1 cellular context compared by ENCODE assay signal in the genomic region with DNA sequence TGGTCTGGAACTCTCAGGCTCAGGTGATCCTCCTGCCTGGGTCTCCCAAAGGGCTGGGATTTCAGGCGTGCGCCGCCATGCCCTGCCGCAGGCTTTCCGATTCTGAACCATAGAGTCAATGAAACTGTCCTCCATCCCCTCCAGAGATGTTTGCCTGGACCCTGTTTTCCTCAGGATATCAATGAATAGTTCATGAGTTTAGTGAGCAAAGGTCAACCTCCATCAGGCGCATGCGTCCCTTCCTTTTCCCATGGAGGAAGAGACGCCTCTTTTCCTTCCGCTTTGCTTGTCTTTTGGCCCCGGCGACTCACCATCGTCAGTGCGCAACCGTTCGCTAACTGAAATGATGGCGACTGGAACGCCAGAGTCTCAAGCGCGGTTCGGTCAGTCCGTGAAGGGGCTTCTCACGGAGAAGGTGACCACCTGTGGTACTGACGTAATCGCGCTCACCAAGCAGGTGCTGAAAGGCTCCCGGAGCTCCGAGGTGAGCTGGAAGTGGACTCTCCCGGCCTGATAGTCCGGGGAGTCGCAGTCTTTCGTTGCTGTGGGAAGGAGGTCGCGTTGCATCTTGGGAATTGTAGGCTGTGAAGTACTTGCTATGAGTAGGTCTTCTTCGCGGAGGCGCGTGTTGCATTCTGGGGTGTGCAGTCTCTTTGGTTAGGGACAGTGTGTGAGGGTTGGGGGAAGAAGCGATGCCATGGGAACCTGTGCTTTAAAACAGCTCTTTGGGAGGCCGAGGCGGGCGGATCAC.
TF ChIP-seq lines count a peak whose summit lies in the region.

A gene with protein sequence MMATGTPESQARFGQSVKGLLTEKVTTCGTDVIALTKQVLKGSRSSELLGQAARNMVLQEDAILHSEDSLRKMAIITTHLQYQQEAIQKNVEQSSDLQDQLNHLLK (plus strand): TSS at position 316 of the 751 bp plus-strand sequence. CDS start 28 bp downstream, at position 344.

TF ChIP-seq in HEK293, 187 proteins besides CTCF, POLR2A, EP300 and RAD21 (continued from another document and continues in another):
- peak; percentile 68; the same call in 1 of the 2 replicates for TF ChIP-seq ZNF692 (tag by site-specific recombination; IDR thresholded peaks at IDR 0.05)
- TF ChIP-seq FEZF1 (tag by site-specific recombination; IDR thresholded peaks at IDR 0.05), result 0 out of 2 replicates have a peak, but pooled peaks have one; percentile 40
- no peak for TF ChIP-seq ZNF184 (tag by site-specific recombination; IDR thresholded peaks at IDR 0.05)
- no peak for TF ChIP-seq ZNF302 (tag by site-specific recombination; IDR thresholded peaks at IDR 0.05; ENCODE audit: low read depth)
- TF ChIP-seq ZBTB48 (tag by site-specific recombination; IDR thresholded peaks at IDR 0.05), result peak; percentile 99
- no peak for TF ChIP-seq ZNF37A (tag by site-specific recombination; IDR thresholded peaks at IDR 0.05)
- TF ChIP-seq ZNF658 (tag by site-specific recombination; IDR thresholded peaks at IDR 0.05), result no peak
- TF ChIP-seq HOXA7 (CRISPR knock-in tag; IDR thresholded peaks at IDR 0.05; ENCODE audit: borderline replicate concordance), result no peak
- no peak for TF ChIP-seq ZNF623 (tag by site-specific recombination; IDR thresholded peaks at IDR 0.05)
- TF ChIP-seq HIC1 (tag by site-specific recombination; IDR thresholded peaks at IDR 0.05), result no peak
- no peak for TF ChIP-seq ZIC2 (tag by site-specific recombination; IDR thresholded peaks at IDR 0.05)
- no peak for TF ChIP-seq ZNF488 (tag by site-specific recombination; IDR thresholded peaks at IDR 0.05)
- TF ChIP-seq SP2 (tag by site-specific recombination; IDR thresholded peaks at IDR 0.05), result peak; percentile 32
- TF ChIP-seq ZBTB8A (tag by site-specific recombination; IDR thresholded peaks at IDR 0.05), result peak; percentile 49
- TF ChIP-seq ZNF16 (tag by site-specific recombination; IDR thresholded peaks at IDR 0.05; ENCODE audit: low read depth), result no peak
- no peak for TF ChIP-seq ZNF121 (tag by site-specific recombination; IDR thresholded peaks at IDR 0.05)
- TF ChIP-seq, protein P1, sequence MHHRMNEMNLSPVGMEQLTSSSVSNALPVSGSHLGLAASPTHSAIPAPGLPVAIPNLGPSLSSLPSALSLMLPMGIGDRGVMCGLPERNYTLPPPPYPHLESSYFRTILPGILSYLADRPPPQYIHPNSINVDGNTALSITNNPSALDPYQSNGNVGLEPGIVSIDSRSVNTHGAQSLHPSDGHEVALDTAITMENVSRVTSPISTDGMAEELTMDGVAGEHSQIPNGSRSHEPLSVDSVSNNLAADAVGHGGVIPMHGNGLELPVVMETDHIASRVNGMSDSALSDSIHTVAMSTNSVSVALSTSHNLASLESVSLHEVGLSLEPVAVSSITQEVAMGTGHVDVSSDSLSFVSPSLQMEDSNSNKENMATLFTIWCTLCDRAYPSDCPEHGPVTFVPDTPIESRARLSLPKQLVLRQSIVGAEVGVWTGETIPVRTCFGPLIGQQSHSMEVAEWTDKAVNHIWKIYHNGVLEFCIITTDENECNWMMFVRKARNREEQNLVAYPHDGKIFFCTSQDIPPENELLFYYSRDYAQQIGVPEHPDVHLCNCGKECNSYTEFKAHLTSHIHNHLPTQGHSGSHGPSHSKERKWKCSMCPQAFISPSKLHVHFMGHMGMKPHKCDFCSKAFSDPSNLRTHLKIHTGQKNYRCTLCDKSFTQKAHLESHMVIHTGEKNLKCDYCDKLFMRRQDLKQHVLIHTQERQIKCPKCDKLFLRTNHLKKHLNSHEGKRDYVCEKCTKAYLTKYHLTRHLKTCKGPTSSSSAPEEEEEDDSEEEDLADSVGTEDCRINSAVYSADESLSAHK (tag by site-specific recombination; IDR thresholded peaks at IDR 0.05), result no peak
- no peak for TF ChIP-seq ZNF354C (tag by site-specific recombination; IDR thresholded peaks at IDR 0.05; ENCODE audit: borderline replicate concordance, low read depth)
- TF ChIP-seq, protein P2, sequence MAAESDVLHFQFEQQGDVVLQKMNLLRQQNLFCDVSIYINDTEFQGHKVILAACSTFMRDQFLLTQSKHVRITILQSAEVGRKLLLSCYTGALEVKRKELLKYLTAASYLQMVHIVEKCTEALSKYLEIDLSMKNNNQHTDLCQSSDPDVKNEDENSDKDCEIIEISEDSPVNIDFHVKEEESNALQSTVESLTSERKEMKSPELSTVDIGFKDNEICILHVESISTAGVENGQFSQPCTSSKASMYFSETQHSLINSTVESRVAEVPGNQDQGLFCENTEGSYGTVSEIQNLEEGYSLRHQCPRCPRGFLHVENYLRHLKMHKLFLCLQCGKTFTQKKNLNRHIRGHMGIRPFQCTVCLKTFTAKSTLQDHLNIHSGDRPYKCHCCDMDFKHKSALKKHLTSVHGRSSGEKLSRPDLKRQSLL (tag by site-specific recombination; IDR thresholded peaks at IDR 0.05), result peak; percentile 61
- TF ChIP-seq, protein P3, sequence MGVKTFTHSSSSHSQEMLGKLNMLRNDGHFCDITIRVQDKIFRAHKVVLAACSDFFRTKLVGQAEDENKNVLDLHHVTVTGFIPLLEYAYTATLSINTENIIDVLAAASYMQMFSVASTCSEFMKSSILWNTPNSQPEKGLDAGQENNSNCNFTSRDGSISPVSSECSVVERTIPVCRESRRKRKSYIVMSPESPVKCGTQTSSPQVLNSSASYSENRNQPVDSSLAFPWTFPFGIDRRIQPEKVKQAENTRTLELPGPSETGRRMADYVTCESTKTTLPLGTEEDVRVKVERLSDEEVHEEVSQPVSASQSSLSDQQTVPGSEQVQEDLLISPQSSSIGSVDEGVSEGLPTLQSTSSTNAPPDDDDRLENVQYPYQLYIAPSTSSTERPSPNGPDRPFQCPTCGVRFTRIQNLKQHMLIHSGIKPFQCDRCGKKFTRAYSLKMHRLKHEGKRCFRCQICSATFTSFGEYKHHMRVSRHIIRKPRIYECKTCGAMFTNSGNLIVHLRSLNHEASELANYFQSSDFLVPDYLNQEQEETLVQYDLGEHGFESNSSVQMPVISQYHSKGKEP (tag by site-specific recombination; IDR thresholded peaks at IDR 0.05), result no peak
- no peak for TF ChIP-seq ZNF132 (tag by site-specific recombination; IDR thresholded peaks at IDR 0.05; ENCODE audit: borderline replicate concordance)
- peak; percentile 95 for TF ChIP-seq PRDM10 (tag by site-specific recombination; IDR thresholded peaks at IDR 0.05)
- TF ChIP-seq ZNF223 (tag by site-specific recombination; IDR thresholded peaks at IDR 0.05), result no peak
- no peak for TF ChIP-seq GFI1B (tag by site-specific recombination; IDR thresholded peaks at IDR 0.05)
- peak; percentile 66 for TF ChIP-seq REST (tag by site-specific recombination; IDR thresholded peaks at IDR 0.05)
- TF ChIP-seq ZNF366 (tag by site-specific recombination; conservative IDR thresholded peaks at IDR 0.05), result peak; percentile 92
- TF ChIP-seq ZNF350 (tag by site-specific recombination; IDR thresholded peaks at IDR 0.05), result no peak
- TF ChIP-seq, protein P4, sequence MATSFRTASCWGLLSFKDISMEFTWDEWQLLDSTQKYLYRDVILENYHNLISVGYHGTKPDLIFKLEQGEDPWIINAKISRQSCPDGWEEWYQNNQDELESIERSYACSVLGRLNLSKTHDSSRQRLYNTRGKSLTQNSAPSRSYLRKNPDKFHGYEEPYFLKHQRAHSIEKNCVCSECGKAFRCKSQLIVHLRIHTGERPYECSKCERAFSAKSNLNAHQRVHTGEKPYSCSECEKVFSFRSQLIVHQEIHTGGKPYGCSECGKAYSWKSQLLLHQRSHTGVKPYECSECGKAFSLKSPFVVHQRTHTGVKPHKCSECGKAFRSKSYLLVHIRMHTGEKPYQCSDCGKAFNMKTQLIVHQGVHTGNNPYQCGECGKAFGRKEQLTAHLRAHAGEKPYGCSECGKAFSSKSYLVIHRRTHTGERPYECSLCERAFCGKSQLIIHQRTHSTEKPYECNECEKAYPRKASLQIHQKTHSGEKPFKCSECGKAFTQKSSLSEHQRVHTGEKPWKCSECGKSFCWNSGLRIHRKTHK (tag by site-specific recombination; IDR thresholded peaks at IDR 0.05), result no peak
- no peak for TF ChIP-seq GLI2 (tag by site-specific recombination; IDR thresholded peaks at IDR 0.05; ENCODE audit: borderline replicate concordance, low read depth)
- no peak for TF ChIP-seq ZNF596 (tag by site-specific recombination; IDR thresholded peaks at IDR 0.05)
- TF ChIP-seq ZNF175 (tag by site-specific recombination; IDR thresholded peaks at IDR 0.05), result no peak
